Comparison of ENCODE assay signal across 8 cellular contexts in genomic region chr13:59677966-59678814, GRCh38.
DNase-seq lines count a peak whose midpoint lies in the region; ATAC-seq and TF ChIP-seq lines count a peak whose summit lies in the region.

No MANE protein-coding gene starts in this region.

- H3K4me2 ChIP-seq in BLaER1 = 0 out of 2 replicates have a peak overlapping the region, but pooled peaks have one; percentile 4

- no peaks in the 10 kb centered on the region for H3K27me3 ChIP-seq in BLaER1
- no peaks in the 10 kb centered on the region for H3K27me3 ChIP-seq in breast epithelium

- TF ChIP-seq CTCF in breast epithelium (IDR thresholded peaks at IDR 0.05) (peak in 2 of 3 donors; percentile 40 to 43), type B pancreatic cell (conservative IDR thresholded peaks at IDR 0.05) (peak; percentile 88)

- no peak overlapping the region for H3K9ac ChIP-seq in BLaER1

- H3K9me3 Mint-ChIP-seq in type B pancreatic cell = no peaks in the 10 kb centered on the region

- H3K27ac ChIP-seq in BLaER1 (no peak overlapping the region), breast epithelium (no peak overlapping the region)

- no peaks in the 10 kb centered on the region for H4K20me1 ChIP-seq in BLaER1

- no peak overlapping the region for H3K27ac Mint-ChIP-seq in type B pancreatic cell

- intact Hi-C loops in breast epithelium (cut with DNase I; ENCODE audit: low total_unique reads) = no loop called here

- H3K4me1 ChIP-seq in BLaER1 = peaks cover 31% of the 10 kb centered on the region
- no peaks in the 10 kb centered on the region for H3K4me1 ChIP-seq in breast epithelium

- no peaks in the 10 kb centered on the region for H3K36me3 ChIP-seq in BLaER1
- no peaks in the 10 kb centered on the region for H3K36me3 ChIP-seq in breast epithelium

- no peak for TF ChIP-seq POLR2A in breast epithelium (IDR thresholded peaks at IDR 0.05)

- ATAC-seq in GM18861 (IDR thresholded peaks at IDR 0.05; ENCODE audit: unreplicated experiment) (peak; percentile 53), HG03045 (IDR thresholded peaks at IDR 0.05; ENCODE audit: unreplicated experiment) (peak; percentile 72)

- H3K9me3 ChIP-seq in BLaER1 = no peaks in the 10 kb centered on the region
- H3K9me3 ChIP-seq in breast epithelium = no peaks in the 10 kb centered on the region

- peak; percentile 77 for DNase-seq in NCI-H69 (lab: John Stamatoyannopoulos, UW)
- no peak for DNase-seq in breast epithelium (ENCODE audit: low spot score in 2 of 2)
- DNase-seq in kidney glomerular epithelial cell (lab: John Stamatoyannopoulos, UW) = peak; percentile 49
- DNase-seq in type B pancreatic cell (ENCODE audit: extremely low spot score, unreplicated experiment) = no peak
- DNase-seq in HPDE6-E6E7 (ENCODE audit: extremely low spot score) = no peak

- H3K4me3 Mint-ChIP-seq in type B pancreatic cell = no peak overlapping the region

- H3K4me1 Mint-ChIP-seq in type B pancreatic cell (ENCODE audit: unreplicated experiment) = peaks cover 5% of the 10 kb centered on the region

- H3K4me3 ChIP-seq in BLaER1 (no peak overlapping the region), breast epithelium (no peak overlapping the region)

- H3K27me3 Mint-ChIP-seq in type B pancreatic cell = no peaks in the 10 kb centered on the region

- no peaks in the 10 kb centered on the region for H3K36me3 Mint-ChIP-seq in type B pancreatic cell

Comparison
In these comparisons a context has a peak if more than half of its experiments do, and no peak if none do; other contexts are left out.
1. DNase-seq: peak in NCI-H69 (single experiment) and kidney glomerular epithelial cell (single experiment); none in breast epithelium (0 of 2), type B pancreatic cell (single experiment) and HPDE6-E6E7 (single experiment).